3 cellular contexts compared by ENCODE assay signal in genomic region chr5:146401021-146401420, GRCh38.
"Had no signal": no experiment of that assay in that cellular context is flagged by ENCODE, and none has a peak within 500 bp of the region (broad histone marks: within the 10 kb centered on the region; RNA-seq: fewer than 3 reads in every experiment).

No MANE protein-coding gene starts in this region.

- DNase-seq: GDM1, GF-D8 had no signal

- H3K4me3 ChIP-seq: GM12878 had no signal

- ATAC-seq: GM12878 had no signal
